ENCODE assay signal across 1 cellular context in genomic region chr6:106051241-106051640, GRCh38.
TF ChIP-seq lines count a peak whose summit lies in the region.

No MANE protein-coding gene starts in this region.

TF ChIP-seq in H1, 55 proteins besides CTCF, POLR2A, EP300 and RAD21:
- TF ChIP-seq, protein P1, sequence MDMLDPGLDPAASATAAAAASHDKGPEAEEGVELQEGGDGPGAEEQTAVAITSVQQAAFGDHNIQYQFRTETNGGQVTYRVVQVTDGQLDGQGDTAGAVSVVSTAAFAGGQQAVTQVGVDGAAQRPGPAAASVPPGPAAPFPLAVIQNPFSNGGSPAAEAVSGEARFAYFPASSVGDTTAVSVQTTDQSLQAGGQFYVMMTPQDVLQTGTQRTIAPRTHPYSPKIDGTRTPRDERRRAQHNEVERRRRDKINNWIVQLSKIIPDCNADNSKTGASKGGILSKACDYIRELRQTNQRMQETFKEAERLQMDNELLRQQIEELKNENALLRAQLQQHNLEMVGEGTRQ (IDR thresholded peaks at IDR 0.05; ENCODE audit: low read length): no peak
- TF ChIP-seq CBX5 (IDR thresholded peaks at IDR 0.05; ENCODE audit: low read depth, low read length) (no peak), ASH2L (IDR thresholded peaks at IDR 0.05; ENCODE audit: low read length) (no peak), TCF12 (IDR thresholded peaks at IDR 0.05; ENCODE audit: low read depth, low read length) (peak; percentile 44; the same call in 1 of the 2 replicates), HDAC6 (IDR thresholded peaks at IDR 0.05; ENCODE audit: low read depth, low read length) (no peak), CHD2 (IDR thresholded peaks at IDR 0.05; ENCODE audit: low read length) (no peak)
